8 cellular contexts compared by ENCODE assay signal in the genomic region with DNA sequence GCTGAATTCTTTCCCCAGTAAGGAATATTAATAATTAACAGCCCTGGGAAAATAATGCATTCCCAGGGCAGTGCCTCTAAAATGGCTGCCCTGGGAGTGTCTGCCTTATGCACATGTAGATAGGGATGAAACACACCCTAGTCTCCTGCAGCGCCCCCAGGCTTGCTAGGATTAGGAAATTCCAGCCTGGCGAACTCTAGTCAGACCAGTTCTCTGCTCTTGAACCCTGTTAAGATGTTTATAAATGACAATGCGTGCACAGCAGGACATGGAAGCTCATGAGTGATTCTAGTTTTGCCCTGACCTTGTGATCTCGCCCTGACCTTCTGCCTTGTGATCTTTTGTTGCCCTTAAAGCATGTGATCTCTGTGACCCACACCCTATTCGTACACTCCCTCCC. TPM values are rescaled to one million over a fixed set of nuclear protein-coding genes. Genes with fewer than 3 reads are reported as not detected.
DNase-seq lines count a peak whose midpoint lies in the region; ATAC-seq and TF ChIP-seq lines count a peak whose summit lies in the region.
"Not testable (repeated sequence)": the region's sequence is repeated elsewhere in the genome, so short reads cannot be mapped to it uniquely, and the experiment has no call there.

No MANE protein-coding gene starts in this region.

- H3K27ac Mint-ChIP-seq in CD4-positive, CD25-positive, alpha-beta regulatory T cell = peak overlapping the region in 1 of 3 donors; percentile 65
- not testable (repeated sequence) for H3K27ac Mint-ChIP-seq in T-helper 1 cell treated with Interleukin-12 subunit alpha and Interleukin-12 subunit beta and Interleukin-4 antibody, amounts not matched to agents 30 μg/mL and 1 μg/mL, for 36 hours; activated CD4-positive, alpha-beta memory T cell treated with anti-CD3 and anti-CD28 coated beads, Interleukin-2, amount 10 ng/mL, durations not matched to agents 7 days and 5 days; activated naive CD8-positive, alpha-beta T cell; endothelial cell (ENCODE audit: unreplicated experiment); progenitor cell of endocrine pancreas
- peak overlapping the region in 5 of 9 donors; percentile 43 to 82 (median 65) for H3K27ac Mint-ChIP-seq in naive thymus-derived CD4-positive, alpha-beta T cell

- CTCF ChIA-PET in activated CD4-positive, alpha-beta memory T cell treated with anti-CD3 and anti-CD28 coated beads, Interleukin-2, amount 10 ng/mL, durations not matched to agents 7 days and 5 days (lab: Charles Lee); naive thymus-derived CD4-positive, alpha-beta T cell (lab: Charles Lee): not testable (repeated sequence)

- not testable (repeated sequence) for ATAC-seq in CD4-positive, CD25-positive, alpha-beta regulatory T cell (ENCODE audit: low read depth in 2 of 2); naive thymus-derived CD4-positive, alpha-beta T cell

- not testable (repeated sequence) for H3K27me3 ChIP-seq in CD4-positive, CD25-positive, alpha-beta regulatory T cell (ENCODE audit: control insufficient read depth, insufficient read depth, low read length); naive thymus-derived CD4-positive, alpha-beta T cell (ENCODE audit: control insufficient read depth in 2 of 2, insufficient read depth in 2 of 2, low read length in 2 of 2)

- not testable (repeated sequence) for H3K27me3 Mint-ChIP-seq in CD4-positive, CD25-positive, alpha-beta regulatory T cell; T-helper 1 cell treated with Interleukin-12 subunit alpha and Interleukin-12 subunit beta and Interleukin-4 antibody, amounts not matched to agents 30 μg/mL and 1 μg/mL, for 36 hours (ENCODE audit: low read depth); activated CD4-positive, alpha-beta memory T cell treated with anti-CD3 and anti-CD28 coated beads, Interleukin-2, amount 10 ng/mL, durations not matched to agents 7 days and 5 days; activated naive CD8-positive, alpha-beta T cell; naive thymus-derived CD4-positive, alpha-beta T cell; progenitor cell of endocrine pancreas
- H3K27me3 Mint-ChIP-seq in endothelial cell (ENCODE audit: unreplicated experiment) = peaks cover 28% of the 10 kb centered on the region

- H3K4me3 Mint-ChIP-seq in CD4-positive, CD25-positive, alpha-beta regulatory T cell = peak overlapping the region; percentile 41 to 91 (median 86)
- H3K4me3 Mint-ChIP-seq in T-helper 1 cell treated with Interleukin-12 subunit alpha and Interleukin-12 subunit beta and Interleukin-4 antibody, amounts not matched to agents 30 μg/mL and 1 μg/mL, for 36 hours = peak overlapping the region; percentile 57
- peak overlapping the region; percentile 52 for H3K4me3 Mint-ChIP-seq in activated CD4-positive, alpha-beta memory T cell treated with anti-CD3 and anti-CD28 coated beads, Interleukin-2, amount 10 ng/mL, durations not matched to agents 7 days and 5 days
- peak overlapping the region; percentile 78 for H3K4me3 Mint-ChIP-seq in activated naive CD8-positive, alpha-beta T cell
- peak overlapping the region; percentile 84 for H3K4me3 Mint-ChIP-seq in endothelial cell (ENCODE audit: unreplicated experiment)
- H3K4me3 Mint-ChIP-seq in naive thymus-derived CD4-positive, alpha-beta T cell = peak overlapping the region; percentile 8 to 92 (median 53)
- peak overlapping the region; percentile 70 for H3K4me3 Mint-ChIP-seq in progenitor cell of endocrine pancreas (ENCODE audit: low read depth)

- not testable (repeated sequence) for TF ChIP-seq CTCF in endothelial cell (IDR thresholded peaks at IDR 0.05; ENCODE audit: unreplicated experiment); progenitor cell of endocrine pancreas (IDR thresholded peaks at IDR 0.05; ENCODE audit: unreplicated experiment)

- H3K9me3 Mint-ChIP-seq in CD4-positive, CD25-positive, alpha-beta regulatory T cell = peaks cover 9 to 60% (median 25%) of the 10 kb centered on the region in 7 donors
- H3K9me3 Mint-ChIP-seq in T-helper 1 cell treated with Interleukin-12 subunit alpha and Interleukin-12 subunit beta and Interleukin-4 antibody, amounts not matched to agents 30 μg/mL and 1 μg/mL, for 36 hours = peaks cover 59% of the 10 kb centered on the region
- H3K9me3 Mint-ChIP-seq in activated CD4-positive, alpha-beta memory T cell treated with anti-CD3 and anti-CD28 coated beads, Interleukin-2, amount 10 ng/mL, durations not matched to agents 7 days and 5 days = peaks cover 55% of the 10 kb centered on the region
- peaks cover 20% of the 10 kb centered on the region for H3K9me3 Mint-ChIP-seq in activated naive CD8-positive, alpha-beta T cell (ENCODE audit: low read depth)
- H3K9me3 Mint-ChIP-seq in endothelial cell (ENCODE audit: unreplicated experiment) (peaks cover 41% of the 10 kb centered on the region), progenitor cell of endocrine pancreas (ENCODE audit: low read depth) (peaks cover 26% of the 10 kb centered on the region)
- H3K9me3 Mint-ChIP-seq in naive thymus-derived CD4-positive, alpha-beta T cell = peaks cover 8 to 68% (median 46%) of the 10 kb centered on the region in 11 donors

- peaks cover 19 to 30% of the 10 kb centered on the region in 2 experiments for H3K9me3 ChIP-seq in CD4-positive, CD25-positive, alpha-beta regulatory T cell (ENCODE audit: control insufficient read depth in 2 of 2, low read length in 2 of 2)
- peaks cover 13 to 36% (median 21%) of the 10 kb centered on the region in 3 experiments for H3K9me3 ChIP-seq in naive thymus-derived CD4-positive, alpha-beta T cell (ENCODE audit: control insufficient read depth in 2 of 3, low read length in 3 of 3)

- H3K36me3 ChIP-seq in CD4-positive, CD25-positive, alpha-beta regulatory T cell (ENCODE audit: control insufficient read depth, insufficient read depth, low read length) = peaks cover 19% of the 10 kb centered on the region
- peaks cover 4 to 26% (median 4%) of the 10 kb centered on the region in 3 experiments for H3K36me3 ChIP-seq in naive thymus-derived CD4-positive, alpha-beta T cell (ENCODE audit: control insufficient read depth in 2 of 3, insufficient read depth in 3 of 3, low read length in 3 of 3)

- peaks cover 13 to 31% (median 18%) of the 10 kb centered on the region in 4 donors for H3K4me1 Mint-ChIP-seq in CD4-positive, CD25-positive, alpha-beta regulatory T cell
- H3K4me1 Mint-ChIP-seq in T-helper 1 cell treated with Interleukin-12 subunit alpha and Interleukin-12 subunit beta and Interleukin-4 antibody, amounts not matched to agents 30 μg/mL and 1 μg/mL, for 36 hours (ENCODE audit: low read depth) = peaks cover 22% of the 10 kb centered on the region
- H3K4me1 Mint-ChIP-seq in activated CD4-positive, alpha-beta memory T cell treated with anti-CD3 and anti-CD28 coated beads, Interleukin-2, amount 10 ng/mL, durations not matched to agents 7 days and 5 days = peaks cover 26% of the 10 kb centered on the region
- H3K4me1 Mint-ChIP-seq in activated naive CD8-positive, alpha-beta T cell (ENCODE audit: low read depth) = peaks cover 25% of the 10 kb centered on the region
- H3K4me1 Mint-ChIP-seq in endothelial cell (ENCODE audit: unreplicated experiment) (peaks cover 28% of the 10 kb centered on the region), progenitor cell of endocrine pancreas (ENCODE audit: low read depth) (peaks cover 16% of the 10 kb centered on the region)
- peaks cover 19 to 32% (median 23%) of the 10 kb centered on the region in 7 donors for H3K4me1 Mint-ChIP-seq in naive thymus-derived CD4-positive, alpha-beta T cell

- DNase-seq in CD4-positive, CD25-positive, alpha-beta regulatory T cell; activated CD4-positive, alpha-beta memory T cell treated with anti-CD3 and anti-CD28 coated beads, Interleukin-2, amount 10 ng/mL, durations not matched to agents 7 days and 5 days; endothelial cell (ENCODE audit: low spot score); naive thymus-derived CD4-positive, alpha-beta T cell; progenitor cell of endocrine pancreas (ENCODE audit: low spot score, unreplicated experiment): not testable (repeated sequence)
- DNase-seq in DMS53 (lab: John Stamatoyannopoulos, UW) = peak; percentile 31

- peaks cover 34% of the 10 kb centered on the region for H3K36me3 Mint-ChIP-seq in CD4-positive, CD25-positive, alpha-beta regulatory T cell
- peaks cover 33% of the 10 kb centered on the region for H3K36me3 Mint-ChIP-seq in T-helper 1 cell treated with Interleukin-12 subunit alpha and Interleukin-12 subunit beta and Interleukin-4 antibody, amounts not matched to agents 30 μg/mL and 1 μg/mL, for 36 hours (ENCODE audit: low read depth)
- peaks cover 37% of the 10 kb centered on the region for H3K36me3 Mint-ChIP-seq in activated CD4-positive, alpha-beta memory T cell treated with anti-CD3 and anti-CD28 coated beads, Interleukin-2, amount 10 ng/mL, durations not matched to agents 7 days and 5 days (ENCODE audit: low read depth)
- peaks cover 19% of the 10 kb centered on the region for H3K36me3 Mint-ChIP-seq in activated naive CD8-positive, alpha-beta T cell
- H3K36me3 Mint-ChIP-seq in endothelial cell (ENCODE audit: low read depth, unreplicated experiment) (peaks cover 54% of the 10 kb centered on the region), progenitor cell of endocrine pancreas (ENCODE audit: insufficient read depth) (peaks cover 25% of the 10 kb centered on the region)
- peaks cover 24 to 39% (median 32%) of the 10 kb centered on the region in 5 donors for H3K36me3 Mint-ChIP-seq in naive thymus-derived CD4-positive, alpha-beta T cell

- not testable (repeated sequence) for H3K27ac ChIP-seq in CD4-positive, CD25-positive, alpha-beta regulatory T cell (ENCODE audit: insufficient read depth, low read length, poor library complexity, severe bottlenecking); naive thymus-derived CD4-positive, alpha-beta T cell (ENCODE audit: low read depth, low read length)

- peaks cover 28% of the 10 kb centered on the region for H3K4me1 ChIP-seq in CD4-positive, CD25-positive, alpha-beta regulatory T cell (ENCODE audit: control insufficient read depth, insufficient read depth, low read length, poor library complexity, severe bottlenecking)
- peaks cover 14 to 17% of the 10 kb centered on the region in 2 donors for H3K4me1 ChIP-seq in naive thymus-derived CD4-positive, alpha-beta T cell (ENCODE audit: control insufficient read depth in 2 of 2, insufficient read depth in 2 of 2, low read length in 2 of 2)

- POLR2A ChIA-PET in activated CD4-positive, alpha-beta memory T cell treated with anti-CD3 and anti-CD28 coated beads, Interleukin-2, amount 10 ng/mL, durations not matched to agents 7 days and 5 days (lab: Charles Lee) = not testable (repeated sequence)
- POLR2A ChIA-PET in naive thymus-derived CD4-positive, alpha-beta T cell (lab: Charles Lee) = interaction anchor here (1.2 to 5.5 kb wide), 2 partner anchors 49 to 441 kb away, joined by 3 to 35 read pairs; no protein-coding TSS in a partner anchor

- intact Hi-C loops in naive thymus-derived CD4-positive, alpha-beta T cell (cut with micrococcal nuclease) = not testable (repeated sequence)

- H3K4me3 ChIP-seq in CD4-positive, CD25-positive, alpha-beta regulatory T cell (ENCODE audit: low read depth, low read length); naive thymus-derived CD4-positive, alpha-beta T cell (ENCODE audit: low read length): not testable (repeated sequence)

RNA-seq across cellular contexts. Expression of a gene that starts 1.5 kb away (rescaled TPM):
- 16.2 TPM for total RNA-seq in CD4-positive, CD25-positive, alpha-beta regulatory T cell
- polyA plus RNA-seq in CD4-positive, CD25-positive, alpha-beta regulatory T cell = 10 to 100 TPM; 15.5 to 24.7 (median 19.9) TPM
- total RNA-seq in activated CD4-positive, alpha-beta memory T cell treated with anti-CD3 and anti-CD28 coated beads, Interleukin-2, amount 10 ng/mL, durations not matched to agents 7 days and 5 days = 10 to 100 TPM; 18.3 to 18.9 TPM
- 68.6 TPM for total RNA-seq in endothelial cell (ENCODE audit: unreplicated experiment)
- total RNA-seq in naive thymus-derived CD4-positive, alpha-beta T cell = 10 to 100 TPM; 11.0 to 33.9 (median 14.7) TPM
- 10 to 100 TPM; 18.3 to 23.5 TPM for polyA plus RNA-seq in naive thymus-derived CD4-positive, alpha-beta T cell
- total RNA-seq in progenitor cell of endocrine pancreas = 14.4 TPM in 2 replicates

RNA-seq across cellular contexts. Expression of a gene that starts 34.6 kb away (rescaled TPM):
- 179 TPM for total RNA-seq in CD4-positive, CD25-positive, alpha-beta regulatory T cell
- polyA plus RNA-seq in CD4-positive, CD25-positive, alpha-beta regulatory T cell = 10 to 100 TPM; 25.7 to 39.4 (median 32.1) TPM
- total RNA-seq in activated CD4-positive, alpha-beta memory T cell treated with anti-CD3 and anti-CD28 coated beads, Interleukin-2, amount 10 ng/mL, durations not matched to agents 7 days and 5 days = 100 to 1,000 TPM in 1 of 2 experiments, 10 to 100 TPM in 1; 98.2 to 106 TPM
- total RNA-seq in endothelial cell (ENCODE audit: unreplicated experiment) (156 TPM), progenitor cell of endocrine pancreas (111 and 118 TPM in 2 replicates)
- 100 to 1,000 TPM in 4 of 5 experiments, 10 to 100 TPM in 1; 90.1 to 286 (median 253) TPM for total RNA-seq in naive thymus-derived CD4-positive, alpha-beta T cell
- polyA plus RNA-seq in naive thymus-derived CD4-positive, alpha-beta T cell = 10 to 100 TPM; 33.6 to 74.9 TPM

RNA-seq across cellular contexts. Expression of a gene that starts 38.8 kb away (rescaled TPM):
- 4.5 TPM for total RNA-seq in CD4-positive, CD25-positive, alpha-beta regulatory T cell
- 10 to 100 TPM in 1 of 4 donors, 1 to 10 TPM in 3; 3.0 to 15.2 (median 7.7) TPM for polyA plus RNA-seq in CD4-positive, CD25-positive, alpha-beta regulatory T cell
- 1 to 10 TPM; 2.8 to 3.1 TPM for total RNA-seq in activated CD4-positive, alpha-beta memory T cell treated with anti-CD3 and anti-CD28 coated beads, Interleukin-2, amount 10 ng/mL, durations not matched to agents 7 days and 5 days
- total RNA-seq in endothelial cell (ENCODE audit: unreplicated experiment) (6.9 TPM), progenitor cell of endocrine pancreas (5.9 and 7.7 TPM in 2 replicates)
- total RNA-seq in naive thymus-derived CD4-positive, alpha-beta T cell = 10 to 100 TPM in 1 of 5 experiments, 1 to 10 TPM in 4; 2.0 to 13.1 (median 3.5) TPM
- 10 to 100 TPM; 10.2 to 13.0 TPM for polyA plus RNA-seq in naive thymus-derived CD4-positive, alpha-beta T cell
